14 cellular contexts compared by ENCODE assay signal in the genomic region with DNA sequence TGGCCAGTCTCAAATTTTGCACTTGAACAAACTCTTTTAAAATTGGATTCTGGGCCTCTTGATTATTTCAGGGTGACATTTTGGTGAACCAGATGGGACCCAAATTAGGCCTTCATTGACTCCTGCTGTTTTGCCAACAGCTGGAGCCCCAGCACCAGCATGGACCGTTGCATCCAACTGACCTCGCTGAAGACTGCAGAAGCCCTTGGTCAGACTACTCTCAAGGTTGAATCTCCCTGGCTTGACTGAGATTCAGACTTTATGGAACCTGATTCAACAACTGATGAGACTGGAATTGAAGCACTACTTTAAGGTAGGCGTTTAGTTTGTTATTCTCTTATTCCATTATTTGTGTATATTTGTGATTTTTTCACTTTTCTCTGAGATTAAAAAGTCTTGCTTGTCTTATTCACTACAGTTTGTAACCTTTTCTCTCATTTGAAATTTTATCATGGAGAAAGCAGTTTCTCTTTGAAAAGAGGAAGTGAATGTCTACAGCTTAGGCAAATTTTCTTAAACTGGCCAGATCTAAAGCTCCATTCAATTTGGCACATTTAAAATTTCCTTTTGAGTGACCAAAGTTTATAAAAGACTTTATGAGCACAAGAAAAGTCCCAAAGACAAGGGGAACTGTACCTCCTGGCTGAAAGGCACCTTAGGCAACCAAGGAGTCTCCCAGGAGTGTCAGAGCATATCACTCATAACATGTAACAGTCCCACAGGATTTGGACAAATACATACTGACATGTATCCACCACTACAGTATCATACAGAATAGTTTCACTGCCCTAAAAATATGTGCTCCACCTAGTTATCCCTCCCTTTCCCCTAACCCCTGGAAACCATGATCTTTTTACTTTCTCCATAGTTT. TPM values are rescaled to one million over a fixed set of nuclear protein-coding genes. Genes with fewer than 3 reads are reported as not detected.
DNase-seq lines count a peak whose midpoint lies in the region; ATAC-seq and TF ChIP-seq lines count a peak whose summit lies in the region.
"Had no signal": no experiment of that assay in that cellular context is flagged by ENCODE, and none has a peak within 500 bp of the region (broad histone marks: within the 10 kb centered on the region; RNA-seq: fewer than 3 reads in every experiment).

No MANE protein-coding gene starts in this region.

- H3K4me3 Mint-ChIP-seq in immature natural killer cell = no peak overlapping the region
- no peak overlapping the region for H3K4me3 Mint-ChIP-seq in HFFc6

- H3K36me3 ChIP-seq in thymus (ENCODE audit: control insufficient read depth, insufficient read depth) = no peaks in the 10 kb centered on the region

- peak; percentile 31 for DNase-seq in SIG-M5 treated with dmso at 0.1 percent for 504 hours (lab: John Stamatoyannopoulos, UW; ENCODE audit: unreplicated experiment)
- no peak for DNase-seq in SIG-M5 (lab: John Stamatoyannopoulos, UW)
- peak; percentile 68 for DNase-seq in NAMALWA (ENCODE audit: low spot score)
- no peak for DNase-seq in immature natural killer cell
- DNase-seq in iPS-NIHi11 (ENCODE audit: low spot score) = no peak
- DNase-seq in HFFc6 = no peak
- DNase-seq: activated CD4-positive, alpha-beta T cell treated with anti-CD3 and anti-CD28 coated beads for 48 hours; amniotic stem cell; NCI-H1048; PC-3 had no signal

- peak overlapping the region; percentile 52 for H3K27ac ChIP-seq in thymus (ENCODE audit: low read depth)
- H3K27ac ChIP-seq: 22Rv1, esophagus muscularis mucosa had no signal

- TF ChIP-seq CTCF in HFFc6 (IDR thresholded peaks at IDR 0.05) = no peak

- no peaks in the 10 kb centered on the region for H3K4me1 ChIP-seq in thymus (ENCODE audit: control insufficient read depth, insufficient read depth, low read length)
- H3K4me1 ChIP-seq: esophagus muscularis mucosa had no signal

- H3K4me3 ChIP-seq in thymus (ENCODE audit: low read length) = no peak overlapping the region
- H3K4me3 ChIP-seq: esophagus muscularis mucosa had no signal

- H3K27ac Mint-ChIP-seq in immature natural killer cell (peak overlapping the region in 1 of 6 donors; percentile 33), HFFc6 (no peak overlapping the region)

- WGBS in thymus = 81% methylated on average over 3 of the region's 3 CpGs

- no peaks in the 10 kb centered on the region for H3K27me3 Mint-ChIP-seq in immature natural killer cell (ENCODE audit: low read depth in 3 of 3)
- no peaks in the 10 kb centered on the region for H3K27me3 Mint-ChIP-seq in HFFc6 (ENCODE audit: insufficient read depth)

- H3K9me3 Mint-ChIP-seq in immature natural killer cell (no peaks in the 10 kb centered on the region), HFFc6 (no peaks in the 10 kb centered on the region)

- H3K4me1 Mint-ChIP-seq in immature natural killer cell (no peaks in the 10 kb centered on the region), HFFc6 (ENCODE audit: low read depth) (no peaks in the 10 kb centered on the region)

- H3K27me3 ChIP-seq in thymus (ENCODE audit: control insufficient read depth, insufficient read depth) = no peaks in the 10 kb centered on the region
- H3K27me3 ChIP-seq: esophagus muscularis mucosa had no signal

- ATAC-seq in HG02798 (IDR thresholded peaks at IDR 0.05; ENCODE audit: poor library complexity, unreplicated experiment) = peak; percentile 73
- ATAC-seq: PC-3 had no signal

- H3K36me3 Mint-ChIP-seq in immature natural killer cell = peaks cover 0 to 12% (median 8%) of the 10 kb centered on the region in 3 donors
- no peaks in the 10 kb centered on the region for H3K36me3 Mint-ChIP-seq in HFFc6 (ENCODE audit: low read depth)

- H3K9me3 ChIP-seq in thymus (ENCODE audit: control insufficient read depth) = no peaks in the 10 kb centered on the region
- H3K9me3 ChIP-seq: esophagus muscularis mucosa had no signal

RNA-seq across cellular contexts. Expression of a gene that starts 41.4 kb away (rescaled TPM):
- polyA plus RNA-seq in thymus (30.1 TPM), immature natural killer cell (10 to 100 TPM in 1 of 3 donors, 1 to 10 TPM in 2; 4.8 to 12.2 (median 8.4) TPM)
- total RNA-seq in HFFc6 (2021; fragmentation: NEBNext Ultra II Directional; extraction: Animal tissue kit (Norgen Biotek cat#: 25700)) = 10 to 100 TPM in 3 of 6 experiments, 1 to 10 TPM in 3; 8.7 to 11.6 (median 10.3) TPM

Comparison
In these comparisons a context has a peak if more than half of its experiments do, and no peak if none do; other contexts are left out.
1. DNase-seq: peak in SIG-M5 treated with dmso at 0.1 percent for 504 hours (single experiment) and NAMALWA (single experiment); none in SIG-M5 (single experiment), immature natural killer cell (0 of 3), iPS-NIHi11 (single experiment) and HFFc6 (single experiment).